Comparison of ENCODE assay signal across 8 cellular contexts in genomic region chr19:1360818-1361461, GRCh38. TPM values are rescaled to one million over a fixed set of nuclear protein-coding genes. Genes with fewer than 3 reads are reported as not detected.
A peak's percentile ranks its signal among the peaks of the same experiment; 100 is the strongest.
DNase-seq lines count a peak whose midpoint lies in the region; ATAC-seq and TF ChIP-seq lines count a peak whose summit lies in the region.

No MANE protein-coding gene starts in this region.

- intact Hi-C loops in uterus (cut with DNase I; ENCODE audit: low total_unique reads): no loop called here

- 66% methylated on average over 31 of the region's 31 CpGs for WGBS in liver

- H3K27ac ChIP-seq in caudate nucleus (ENCODE audit: low read depth, low read length): peak overlapping the region; percentile 63
- H3K27ac ChIP-seq in liver (ENCODE audit: low read depth in 1 of 2, low read length in 2 of 2): peak overlapping the region in 1 of 2 donors; percentile 59
- H3K27ac ChIP-seq in uterus: peak overlapping the region; percentile 71 to 76

- H3K9me3 ChIP-seq in liver (ENCODE audit: control insufficient read depth in 4 of 4, low read length in 3 of 4) (no peaks in the 10 kb centered on the region), uterus (no peaks in the 10 kb centered on the region)

- ATAC-seq in GM18868 (IDR thresholded peaks at IDR 0.05; ENCODE audit: unreplicated experiment) (no peak), HG03439 (IDR thresholded peaks at IDR 0.05; ENCODE audit: unreplicated experiment) (no peak)

- H3K4me3 ChIP-seq in liver (ENCODE audit: low read depth in 1 of 3, low read length in 3 of 3) (no peak overlapping the region), uterus (peak overlapping the region; percentile 11 to 14)

- peak in 1 of 2 donors; percentile 18 for TF ChIP-seq POLR2A in uterus (IDR thresholded peaks at IDR 0.05)

- peak overlapping the region in 1 of 2 donors; percentile 12 for H3K9ac ChIP-seq in liver (ENCODE audit: low read depth in 1 of 2, low read length in 2 of 2)

- no peak for TF ChIP-seq RAD21 in liver (IDR thresholded peaks at IDR 0.05)

- peaks cover 9 to 49% (median 34%) of the 10 kb centered on the region in 4 donors for H3K36me3 ChIP-seq in liver (ENCODE audit: control insufficient read depth in 4 of 4, insufficient read depth in 3 of 4, low read depth in 1 of 4, low read length in 3 of 4)
- no peaks in the 10 kb centered on the region for H3K36me3 ChIP-seq in uterus

- TF ChIP-seq CTCF in liver (IDR thresholded peaks at IDR 0.05; ENCODE audit: low read depth, low read length, missing input control) (no peak), uterus (IDR thresholded peaks at IDR 0.05) (peak in 1 of 4 experiments; percentile 22)

- H3K27me3 ChIP-seq in liver (ENCODE audit: control insufficient read depth in 4 of 4, insufficient read depth in 4 of 4, low read length in 3 of 4) (no peaks in the 10 kb centered on the region), uterus (no peaks in the 10 kb centered on the region)

- H3K4me1 ChIP-seq in liver (ENCODE audit: control insufficient read depth in 4 of 4, insufficient read depth in 4 of 4, low read length in 3 of 4) (peaks cover 0 to 26% (median 8%) of the 10 kb centered on the region in 4 donors), uterus (peaks cover 23 to 28% of the 10 kb centered on the region in 2 donors)

- peak; percentile 13 for DNase-seq in NCI-H2107 treated with DMSO at 0.1 percent for 48 hours (lab: John Stamatoyannopoulos, UW; ENCODE audit: unreplicated experiment)
- DNase-seq in NCI-H2107 (lab: John Stamatoyannopoulos, UW): no peak
- peak in 59 of 61 donors; percentile 15 to 86 (median 74) for DNase-seq in caudate nucleus (lab: John Stamatoyannopoulos, UW)
- peak; percentile 78 to 87 for DNase-seq in uterus
- no peak for DNase-seq in activated CD4-positive, alpha-beta T cell treated with anti-CD3 and anti-CD28 coated beads, Interleukin-2, amount 50 U/mL, for 4 hours

TF ChIP-seq in liver, 16 proteins besides CTCF, POLR2A, EP300 and RAD21:
- peak in 1 of 2 donors; percentile 38 for TF ChIP-seq RXRA (IDR thresholded peaks at IDR 0.05)
- peak in 1 of 2 donors; percentile 26 for TF ChIP-seq EGR1 (IDR thresholded peaks at IDR 0.05; ENCODE audit: low read depth in 2 of 2)
- TF ChIP-seq TAF1 (conservative IDR thresholded peaks at IDR 0.05): no peak
- TF ChIP-seq HNF4A (conservative IDR thresholded peaks at IDR 0.05): no peak
- peak; percentile 20 for TF ChIP-seq YY1 (IDR thresholded peaks at IDR 0.05)

RNA-seq across cellular contexts. Expression of gene NDUFS7, which starts 22.8 kb away (rescaled TPM):
- total RNA-seq in liver (10 to 100 TPM; 54.4 to 85.7 TPM), uterus (10 to 100 TPM; 39.2 to 65.5 (median 42.1) TPM)
- polyA plus RNA-seq in liver: 100 to 1,000 TPM; 170 to 185 TPM

RNA-seq across cellular contexts. Expression of gene GAMT, which starts 40.4 kb away (rescaled TPM):
- total RNA-seq in liver (100 to 1,000 TPM in 1 of 2 donors, 10 to 100 TPM in 1; 76.2 to 181 TPM), uterus (10 to 100 TPM in 2 of 4 donors, 1 to 10 TPM in 2; 3.3 to 14.4 (median 8.4) TPM)
- 100 to 1,000 TPM; 367 to 394 TPM for polyA plus RNA-seq in liver

RNA-seq across cellular contexts. Expression of gene DAZAP1, which starts 46.4 kb away (rescaled TPM):
- 10 to 100 TPM; 30.0 to 45.0 TPM for total RNA-seq in liver
- 10 to 100 TPM in 1 of 2 donors, 1 to 10 TPM in 1; 5.4 to 29.4 TPM for polyA plus RNA-seq in liver
- total RNA-seq in uterus: 100 to 1,000 TPM in 1 of 4 donors, 10 to 100 TPM in 1, 1 to 10 TPM in 2; 1.2 to 102 (median 23.8) TPM

Comparison
In these comparisons a context has a peak if more than half of its experiments do, and no peak if none do; other contexts are left out.
1. DNase-seq: peak in NCI-H2107 treated with DMSO at 0.1 percent for 48 hours (single experiment), caudate nucleus (59 of 61) and uterus (2 of 2); none in NCI-H2107 (single experiment) and activated CD4-positive, alpha-beta T cell treated with anti-CD3 and anti-CD28 coated beads, Interleukin-2, amount 50 U/mL, for 4 hours (0 of 2).
2. H3K4me3 ChIP-seq: peak in uterus (2 of 2); none in liver (0 of 3).
3. RNA of gene GAMT, which starts 40.4 kb away (total RNA-seq): 76.2 to 181 TPM in liver; 3.3 to 14.4 TPM in uterus; every median in the first group is over 4 times any median in the second.